ENCODE assay signal across 22 cellular contexts in genomic region chr9:136956604-136957003, GRCh38. TPM values are rescaled to one million over a fixed set of nuclear protein-coding genes. Genes with fewer than 3 reads are reported as not detected.
DNase-seq lines count a peak whose midpoint lies in the region; ATAC-seq, FAIRE-seq and TF ChIP-seq lines count a peak whose summit lies in the region.
"Had no signal": no experiment of that assay in that cellular context is flagged by ENCODE, and none has a peak within 500 bp of the region (broad histone marks: within the 10 kb centered on the region; RNA-seq: fewer than 3 reads in every experiment).

No MANE protein-coding gene starts in this region.

- TF ChIP-seq POLR2A in A549 (IDR thresholded peaks at IDR 0.05; ENCODE audit: low read length): no peak

- H3K27me3 Mint-ChIP-seq in Caco-2 (ENCODE audit: insufficient read depth, unreplicated experiment): no peaks in the 10 kb centered on the region
- H3K27me3 Mint-ChIP-seq in activated T-helper 1 cell treated with anti-CD3 and anti-CD28 coated beads, Interleukin-12 subunit alpha, Interleukin-12 subunit beta, Interleukin-2, Interleukin-4 antibody, amounts not matched to agents 30 ng/mL and 10 ng/mL and 1 ng/mL, durations not matched to agents 14 hours and 24 hours and 36 hours (ENCODE audit: insufficient read depth): no peaks in the 10 kb centered on the region
- peaks cover 7% of the 10 kb centered on the region for H3K27me3 Mint-ChIP-seq in endothelial cell (ENCODE audit: unreplicated experiment)
- H3K27me3 Mint-ChIP-seq: CD4-positive, alpha-beta T cell had no signal

- H3K27ac Mint-ChIP-seq in Caco-2 (ENCODE audit: unreplicated experiment) (peak overlapping the region; percentile 22), endothelial cell (ENCODE audit: unreplicated experiment) (no peak overlapping the region)
- H3K27ac Mint-ChIP-seq in activated T-helper 1 cell treated with anti-CD3 and anti-CD28 coated beads, Interleukin-12 subunit alpha, Interleukin-12 subunit beta, Interleukin-2, Interleukin-4 antibody, amounts not matched to agents 30 ng/mL and 10 ng/mL and 1 ng/mL, durations not matched to agents 14 hours and 24 hours and 36 hours: peak overlapping the region; percentile 56
- H3K27ac Mint-ChIP-seq: CD4-positive, alpha-beta T cell; IgD-negative memory B cell had no signal

- intact Hi-C loops in Caco-2 (cut with micrococcal nuclease; ENCODE audit: unreplicated experiment): no loop called here
- intact Hi-C loops in activated T-helper 1 cell treated with anti-CD3 and anti-CD28 coated beads, Interleukin-12 subunit alpha, Interleukin-12 subunit beta, Interleukin-2, Interleukin-4 antibody, amounts not matched to agents 30 ng/mL and 10 ng/mL and 1 ng/mL, durations not matched to agents 14 hours and 24 hours and 36 hours (cut with micrococcal nuclease): no loop called here

- no peak overlapping the region for H3K27ac ChIP-seq in A549
- H3K27ac ChIP-seq: C4-2B had no signal

- H3K4me1 Mint-ChIP-seq in Caco-2 (ENCODE audit: low read depth, unreplicated experiment) (no peaks in the 10 kb centered on the region), endothelial cell (ENCODE audit: unreplicated experiment) (no peaks in the 10 kb centered on the region)
- H3K4me1 Mint-ChIP-seq in activated T-helper 1 cell treated with anti-CD3 and anti-CD28 coated beads, Interleukin-12 subunit alpha, Interleukin-12 subunit beta, Interleukin-2, Interleukin-4 antibody, amounts not matched to agents 30 ng/mL and 10 ng/mL and 1 ng/mL, durations not matched to agents 14 hours and 24 hours and 36 hours (ENCODE audit: low read depth): no peaks in the 10 kb centered on the region
- H3K4me1 Mint-ChIP-seq: IgD-negative memory B cell had no signal

- ATAC-seq in A549: no peak
- ATAC-seq in GM19455 (IDR thresholded peaks at IDR 0.05; ENCODE audit: unreplicated experiment): no peak
- ATAC-seq: HCT116 had no signal

- 70% methylated on average over 4 of the region's 4 CpGs for WGBS in A549 (ENCODE audit: missing lambda C conversion rate)

- H3K9me3 ChIP-seq in A549: no peaks in the 10 kb centered on the region
- H3K9me3 ChIP-seq in Caco-2: no peaks in the 10 kb centered on the region

- H3K27me3 ChIP-seq in Caco-2 (replicated peaks; ENCODE audit: control insufficient read depth, insufficient read depth, low read length): no peaks in the 10 kb centered on the region

- no peak overlapping the region for H3K4me2 ChIP-seq in A549

- H3K9me3 Mint-ChIP-seq in Caco-2 (ENCODE audit: unreplicated experiment) (peaks cover 12% of the 10 kb centered on the region), endothelial cell (ENCODE audit: unreplicated experiment) (no peaks in the 10 kb centered on the region)
- peaks cover 9% of the 10 kb centered on the region for H3K9me3 Mint-ChIP-seq in activated T-helper 1 cell treated with anti-CD3 and anti-CD28 coated beads, Interleukin-12 subunit alpha, Interleukin-12 subunit beta, Interleukin-2, Interleukin-4 antibody, amounts not matched to agents 30 ng/mL and 10 ng/mL and 1 ng/mL, durations not matched to agents 14 hours and 24 hours and 36 hours
- H3K9me3 Mint-ChIP-seq: IgD-negative memory B cell had no signal

- POLR2A ChIA-PET in A549 (lab: Yijun Ruan, JAX) (no interaction called here), Caco-2 (lab: Charles Lee) (no interaction called here)

- H3K4me1 ChIP-seq in A549 (no peaks in the 10 kb centered on the region), Caco-2 (no peaks in the 10 kb centered on the region; the same call in 1 of the 2 replicates)

- FAIRE-seq in A549 (lab: Jason Lieb, UNC) (no peak), urothelium cell line (lab: Jason Lieb, UNC) (no peak)
- FAIRE-seq: A204.1, D721Med, GM12892, GM18507 had no signal

- no peak for TF ChIP-seq EP300 in A549 (IDR thresholded peaks at IDR 0.05)

- TF ChIP-seq CTCF in A549 (IDR thresholded peaks at IDR 0.05) (no peak), Caco-2 (IDR thresholded peaks at IDR 0.05; ENCODE audit: insufficient read depth in 1 of 2, low read depth in 1 of 2, low read length in 1 of 2, severe bottlenecking in 1 of 2, unreplicated experiment in 1 of 2) (no peak), endothelial cell (IDR thresholded peaks at IDR 0.05; ENCODE audit: unreplicated experiment) (no peak)

- CTCF ChIA-PET in A549 (lab: Yijun Ruan, JAX): interaction anchor here (0.8 kb wide), 1 partner anchor 9 kb away, joined by 4 read pairs; no protein-coding TSS in a partner anchor
- CTCF ChIA-PET in Caco-2 (lab: Charles Lee): no interaction called here

- H3K4me3 ChIP-seq in A549: no peak overlapping the region
- H3K4me3 ChIP-seq in Caco-2 (ENCODE audit: low read depth, low read length): no peak overlapping the region

- H3K4me3 Mint-ChIP-seq in Caco-2 (ENCODE audit: unreplicated experiment): peak overlapping the region; percentile 5
- no peak overlapping the region for H3K4me3 Mint-ChIP-seq in activated T-helper 1 cell treated with anti-CD3 and anti-CD28 coated beads, Interleukin-12 subunit alpha, Interleukin-12 subunit beta, Interleukin-2, Interleukin-4 antibody, amounts not matched to agents 30 ng/mL and 10 ng/mL and 1 ng/mL, durations not matched to agents 14 hours and 24 hours and 36 hours
- H3K4me3 Mint-ChIP-seq in endothelial cell (ENCODE audit: unreplicated experiment): peak overlapping the region; percentile 49
- H3K4me3 Mint-ChIP-seq: CD4-positive, alpha-beta T cell had no signal

- H3K36me3 Mint-ChIP-seq in Caco-2 (ENCODE audit: insufficient read depth, unreplicated experiment): peaks cover 6% of the 10 kb centered on the region
- no peaks in the 10 kb centered on the region for H3K36me3 Mint-ChIP-seq in activated T-helper 1 cell treated with anti-CD3 and anti-CD28 coated beads, Interleukin-12 subunit alpha, Interleukin-12 subunit beta, Interleukin-2, Interleukin-4 antibody, amounts not matched to agents 30 ng/mL and 10 ng/mL and 1 ng/mL, durations not matched to agents 14 hours and 24 hours and 36 hours (ENCODE audit: low read depth)
- no peaks in the 10 kb centered on the region for H3K36me3 Mint-ChIP-seq in endothelial cell (ENCODE audit: low read depth, unreplicated experiment)
- H3K36me3 Mint-ChIP-seq: IgD-negative memory B cell had no signal

- no peaks in the 10 kb centered on the region; the same call in 1 of the 2 replicates for H3K36me3 ChIP-seq in Caco-2 (ENCODE audit: control insufficient read depth, insufficient read depth, low read length)

- no peak for TF ChIP-seq RAD21 in A549 (conservative IDR thresholded peaks at IDR 0.05 in 1 of 2, IDR thresholded peaks at IDR 0.05 in 1 of 2)

- BruUV-seq in Caco-2 (replicated peaks; lab: Mats Ljungman, UMichigan): no TSS peak

- DNase-seq in A549 (ENCODE audit: low read depth in 1 of 2, low spot score in 1 of 2): no peak
- DNase-seq in Caco-2: no peak
- no peak for DNase-seq in activated T-helper 1 cell treated with anti-CD3 and anti-CD28 coated beads, Interleukin-12 subunit alpha, Interleukin-12 subunit beta, Interleukin-2, Interleukin-4 antibody, amounts not matched to agents 30 ng/mL and 10 ng/mL and 1 ng/mL, durations not matched to agents 14 hours and 24 hours and 36 hours (ENCODE audit: low spot score)
- DNase-seq in endothelial cell (ENCODE audit: low spot score): no peak
- DNase-seq in urothelium cell line (ENCODE audit: low spot score): no peak
- DNase-seq in SIG-M5 (lab: John Stamatoyannopoulos, UW): no peak
- DNase-seq: AML-193; CD4-positive, alpha-beta T cell; DMS79; GDM1; GOT3; H7; KG1 had no signal

RNA-seq across cellular contexts. Expression of gene LCN12, which starts 4.5 kb away (rescaled TPM):
- polyA plus RNA-seq in A549 (2011; rRNA removed) (0.74 and 1.8 TPM in 2 replicates), A549 (2017; fragmentation: RNase III; extraction: RNeasy Plus Mini Kit Qiagen cat#74134 plus additional on column Dnase treatment) (2.8 to 3.6 TPM (median 3.0 TPM) in 3 replicates)
- 1.2 and 1.4 TPM in 2 replicates for polyA plus RNA-seq in A549 (2012; cell fraction: cytosol; rRNA removed)
- polyA plus RNA-seq in A549 (2012; cell fraction: nucleus; rRNA removed): 24.8 and 36.0 TPM in 2 replicates
- 0.70 and 0.88 TPM in 2 replicates for polyA minus RNA-seq in A549 (2011; rRNA and poly(A)+ RNA removed)
- total RNA-seq in Caco-2 (2022) (20.0 and 23.2 TPM in 2 replicates), endothelial cell (ENCODE audit: unreplicated experiment) (1.5 TPM)
- total RNA-seq in activated T-helper 1 cell treated with anti-CD3 and anti-CD28 coated beads, Interleukin-12 subunit alpha, Interleukin-12 subunit beta, Interleukin-2, Interleukin-4 antibody, amounts not matched to agents 30 ng/mL and 10 ng/mL and 1 ng/mL, durations not matched to agents 14 hours and 24 hours and 36 hours: 1.8 and 1.9 TPM in 2 replicates
- total RNA-seq: Daoy had no signal
- polyA plus RNA-seq: IgD-negative memory B cell had no signal

RNA-seq across cellular contexts. Expression of gene C8G, which starts 11.6 kb away (rescaled TPM):
- polyA plus RNA-seq in A549 (2011; rRNA removed) (0.41 and 0.45 TPM in 2 replicates), A549 (2017; fragmentation: RNase III; extraction: RNeasy Plus Mini Kit Qiagen cat#74134 plus additional on column Dnase treatment) (1.1 to 1.3 TPM (median 1.1 TPM) in 3 replicates)
- 1.2 TPM in 2 replicates for polyA plus RNA-seq in A549 (2012; cell fraction: cytosol; rRNA removed)
- 3.6 and 7.5 TPM in 2 replicates for polyA plus RNA-seq in A549 (2012; cell fraction: nucleus; rRNA removed)
- not detected in 2 replicates for polyA minus RNA-seq in A549 (2011; rRNA and poly(A)+ RNA removed)
- total RNA-seq in Caco-2 (2022) (0.77 and 1.3 TPM in 2 replicates), endothelial cell (ENCODE audit: unreplicated experiment) (1.1 TPM)
- total RNA-seq in activated T-helper 1 cell treated with anti-CD3 and anti-CD28 coated beads, Interleukin-12 subunit alpha, Interleukin-12 subunit beta, Interleukin-2, Interleukin-4 antibody, amounts not matched to agents 30 ng/mL and 10 ng/mL and 1 ng/mL, durations not matched to agents 14 hours and 24 hours and 36 hours: 0.56 and 1.5 TPM in 2 replicates
- total RNA-seq: CD4-positive, alpha-beta T cell; Daoy; H7 had no signal
- polyA plus RNA-seq: IgD-negative memory B cell had no signal

RNA-seq across cellular contexts. Expression of gene FBXW5, which starts 12.1 kb away (rescaled TPM):
- polyA plus RNA-seq in A549 (2011; rRNA removed) (37.3 and 37.5 TPM in 2 replicates), A549 (2017; fragmentation: RNase III; extraction: RNeasy Plus Mini Kit Qiagen cat#74134 plus additional on column Dnase treatment) (59.3 to 61.4 TPM (median 59.5 TPM) in 3 replicates)
- 101 and 139 TPM in 2 replicates for polyA plus RNA-seq in A549 (2012; cell fraction: cytosol; rRNA removed)
- polyA plus RNA-seq in A549 (2012; cell fraction: nucleus; rRNA removed): 343 and 496 TPM in 2 replicates
- polyA minus RNA-seq in A549 (2011; rRNA and poly(A)+ RNA removed): 54.3 and 84.8 TPM in 2 replicates
- total RNA-seq in Caco-2 (2022) (66.8 and 76.1 TPM in 2 replicates), endothelial cell (ENCODE audit: unreplicated experiment) (100.0 TPM)
- 92.5 and 96.2 TPM in 2 replicates for total RNA-seq in activated T-helper 1 cell treated with anti-CD3 and anti-CD28 coated beads, Interleukin-12 subunit alpha, Interleukin-12 subunit beta, Interleukin-2, Interleukin-4 antibody, amounts not matched to agents 30 ng/mL and 10 ng/mL and 1 ng/mL, durations not matched to agents 14 hours and 24 hours and 36 hours

RNA-seq across cellular contexts. Expression of gene PTGDS, which starts 20.7 kb away (rescaled TPM):
- 0.31 and 0.33 TPM in 2 replicates for polyA plus RNA-seq in A549 (2011; rRNA removed)
- 0.50 and 0.61 TPM in 2 replicates for polyA plus RNA-seq in A549 (2012; cell fraction: cytosol; rRNA removed)
- 0.66 and 1.0 TPM in 2 replicates for polyA plus RNA-seq in A549 (2012; cell fraction: nucleus; rRNA removed)
- 0.18 to 0.34 TPM (median 0.26 TPM) in 3 replicates for polyA plus RNA-seq in A549 (2017; fragmentation: RNase III; extraction: RNeasy Plus Mini Kit Qiagen cat#74134 plus additional on column Dnase treatment)
- polyA minus RNA-seq in A549 (2011; rRNA and poly(A)+ RNA removed): not detected in 2 replicates
- total RNA-seq in Caco-2 (2022): not detected in 2 replicates
- 0.36 TPM in 1 of 2 replicates, not detected in the other for total RNA-seq in activated T-helper 1 cell treated with anti-CD3 and anti-CD28 coated beads, Interleukin-12 subunit alpha, Interleukin-12 subunit beta, Interleukin-2, Interleukin-4 antibody, amounts not matched to agents 30 ng/mL and 10 ng/mL and 1 ng/mL, durations not matched to agents 14 hours and 24 hours and 36 hours
- total RNA-seq in endothelial cell (ENCODE audit: unreplicated experiment): not detected
- total RNA-seq: Daoy had no signal
- polyA plus RNA-seq: IgD-negative memory B cell had no signal

RNA-seq across cellular contexts. Expression of gene LCNL1, which starts 26.2 kb away (rescaled TPM):
- polyA plus RNA-seq in A549 (2011; rRNA removed) (0.04 and 0.19 TPM in 2 replicates), A549 (2017; fragmentation: RNase III; extraction: RNeasy Plus Mini Kit Qiagen cat#74134 plus additional on column Dnase treatment) (0.05 to 0.08 TPM (median 0.08 TPM) in 3 replicates)
- 0.01 and 0.04 TPM in 2 replicates for polyA plus RNA-seq in A549 (2012; cell fraction: cytosol; rRNA removed)
- polyA plus RNA-seq in A549 (2012; cell fraction: nucleus; rRNA removed): 0.39 and 0.48 TPM in 2 replicates
- polyA minus RNA-seq in A549 (2011; rRNA and poly(A)+ RNA removed): not detected in 2 replicates
- total RNA-seq in Caco-2 (2022) (not detected in 2 replicates), endothelial cell (ENCODE audit: unreplicated experiment) (not detected)
- total RNA-seq in activated T-helper 1 cell treated with anti-CD3 and anti-CD28 coated beads, Interleukin-12 subunit alpha, Interleukin-12 subunit beta, Interleukin-2, Interleukin-4 antibody, amounts not matched to agents 30 ng/mL and 10 ng/mL and 1 ng/mL, durations not matched to agents 14 hours and 24 hours and 36 hours: not detected in 2 replicates
- total RNA-seq: Daoy had no signal
- polyA plus RNA-seq: IgD-negative memory B cell had no signal
